ENCODE assay signal across 20 cellular contexts in genomic region chr6:52508261-52508739, GRCh38.
DNase-seq lines count a peak whose midpoint lies in the region; ATAC-seq and TF ChIP-seq lines count a peak whose summit lies in the region.
"Had no signal": no experiment of that assay in that cellular context is flagged by ENCODE, and none has a peak within 500 bp of the region (broad histone marks: within the 10 kb centered on the region; RNA-seq: fewer than 3 reads in every experiment).

No MANE protein-coding gene starts in this region.

- H3K27ac ChIP-seq in MM.1S (ENCODE audit: low read length) (peak overlapping the region; percentile 9; the same call in 1 of the 2 replicates), colonic mucosa (no peak overlapping the region)
- H3K27ac ChIP-seq: ovary had no signal

- peaks cover 10% of the 10 kb centered on the region; the same call in 1 of the 2 replicates for H3K4me1 ChIP-seq in Caco-2
- 0 out of 2 replicates have a peak, but pooled peaks cover 2% of the 10 kb centered on the region for H3K4me1 ChIP-seq in MM.1S (ENCODE audit: low read length)
- H3K4me1 ChIP-seq in colonic mucosa, result peaks cover 4% of the 10 kb centered on the region

- intact Hi-C loops in Caco-2 (cut with micrococcal nuclease; ENCODE audit: unreplicated experiment) (no loop called here), colonic mucosa (cut with DNase I) (loop anchor here (5.0 to 10.0 kb wide), 2 partner anchors 86 to 157 kb away; partner anchors contain the start of gene EFHC1)

- CTCF ChIA-PET in Caco-2 (lab: Charles Lee), result no interaction called here

- peaks cover 23% of the 10 kb centered on the region; the same call in 1 of the 2 replicates for H3F3A ChIP-seq in MM.1S (ENCODE audit: insufficient read depth, low read length)

- H3K27me3 Mint-ChIP-seq in Caco-2 (ENCODE audit: insufficient read depth, unreplicated experiment), result no peaks in the 10 kb centered on the region
- H3K27me3 Mint-ChIP-seq in endothelial cell (ENCODE audit: unreplicated experiment), result peaks cover 8% of the 10 kb centered on the region
- H3K27me3 Mint-ChIP-seq in stimulated activated naive B cell treated with anti-CD40 and anti-IgM and Interleukin-4, amounts not matched to agents 10 μg/mL and 1 μg/mL and 100 μg/mL, for 72 hours, result no peaks in the 10 kb centered on the region
- H3K27me3 Mint-ChIP-seq: activated naive CD4-positive, alpha-beta T cell treated with anti-CD3 and anti-CD28 coated beads, Interleukin-2, amount 10 ng/mL, durations not matched to agents 7 days and 5 days; natural killer cell treated with Interleukin-12 subunit alpha and Interleukin-12 subunit beta and Interleukin-15 and Interleukin-18, amount 100 ng/mL, for 72 hours; stimulated activated naive CD8-positive, alpha-beta T cell treated with anti-CD3 and anti-CD28 coated beads, Interleukin-15, amount 100 ng/mL, for 72 hours had no signal

- H2AFZ ChIP-seq in MM.1S (ENCODE audit: low read length), result no peak overlapping the region

- POLR2A ChIA-PET in Caco-2 (lab: Charles Lee), result no interaction called here

- H3K27ac Mint-ChIP-seq in Caco-2 (ENCODE audit: unreplicated experiment) (peak overlapping the region; percentile 61), endothelial cell (ENCODE audit: unreplicated experiment) (no peak overlapping the region)
- H3K27ac Mint-ChIP-seq in stimulated activated naive B cell treated with anti-CD40 and anti-IgM and Interleukin-4, amounts not matched to agents 10 μg/mL and 1 μg/mL and 100 μg/mL, for 72 hours, result peak overlapping the region; percentile 32
- H3K27ac Mint-ChIP-seq: activated naive CD4-positive, alpha-beta T cell treated with anti-CD3 and anti-CD28 coated beads, Interleukin-2, amount 10 ng/mL, durations not matched to agents 7 days and 5 days had no signal

- peaks cover 73% of the 10 kb centered on the region for H3K36me3 Mint-ChIP-seq in Caco-2 (ENCODE audit: insufficient read depth, unreplicated experiment)
- H3K36me3 Mint-ChIP-seq in endothelial cell (ENCODE audit: low read depth, unreplicated experiment), result peaks cover 33% of the 10 kb centered on the region
- peaks cover 18 to 35% of the 10 kb centered on the region in 2 donors for H3K36me3 Mint-ChIP-seq in stimulated activated naive B cell treated with anti-CD40 and anti-IgM and Interleukin-4, amounts not matched to agents 10 μg/mL and 1 μg/mL and 100 μg/mL, for 72 hours
- H3K36me3 Mint-ChIP-seq: activated naive CD4-positive, alpha-beta T cell treated with anti-CD3 and anti-CD28 coated beads, Interleukin-2, amount 10 ng/mL, durations not matched to agents 7 days and 5 days; natural killer cell treated with Interleukin-12 subunit alpha and Interleukin-12 subunit beta and Interleukin-15 and Interleukin-18, amount 100 ng/mL, for 72 hours had no signal

- H3K9me2 ChIP-seq in MM.1S (replicated peaks; ENCODE audit: insufficient read depth, low read length), result no peaks in the 10 kb centered on the region

- no TSS peak for BruUV-seq in Caco-2 (replicated peaks; lab: Mats Ljungman, UMichigan)

- no peak overlapping the region for H3K4me3 Mint-ChIP-seq in Caco-2 (ENCODE audit: unreplicated experiment)
- peak overlapping the region; percentile 27 for H3K4me3 Mint-ChIP-seq in endothelial cell (ENCODE audit: unreplicated experiment)
- H3K4me3 Mint-ChIP-seq in stimulated activated naive B cell treated with anti-CD40 and anti-IgM and Interleukin-4, amounts not matched to agents 10 μg/mL and 1 μg/mL and 100 μg/mL, for 72 hours, result no peak overlapping the region
- H3K4me3 Mint-ChIP-seq: activated naive CD4-positive, alpha-beta T cell treated with anti-CD3 and anti-CD28 coated beads, Interleukin-2, amount 10 ng/mL, durations not matched to agents 7 days and 5 days; natural killer cell treated with Interleukin-12 subunit alpha and Interleukin-12 subunit beta and Interleukin-15 and Interleukin-18, amount 100 ng/mL, for 72 hours; stimulated activated naive CD8-positive, alpha-beta T cell treated with anti-CD3 and anti-CD28 coated beads, Interleukin-15, amount 100 ng/mL, for 72 hours had no signal

- H3K79me2 ChIP-seq in MM.1S (ENCODE audit: low read length), result peaks cover 93% of the 10 kb centered on the region

- DNase-seq in Caco-2 (no peak), MM.1S (no peak), endothelial cell (ENCODE audit: low spot score) (no peak), NCI-H524 (lab: John Stamatoyannopoulos, UW) (no peak), colonic mucosa (no peak)
- no peak for DNase-seq in stimulated activated naive B cell treated with anti-CD40 and anti-IgM and Interleukin-4, amounts not matched to agents 10 μg/mL and 1 μg/mL and 100 μg/mL, for 72 hours
- DNase-seq in activated CD4-positive, alpha-beta T cell treated with anti-CD3 and anti-CD28 coated beads for 4 hours, result no peak
- DNase-seq: activated CD4-positive, CD25-positive, alpha-beta regulatory T cell; activated naive CD4-positive, alpha-beta T cell treated with anti-CD3 and anti-CD28 coated beads, Interleukin-2, amount 10 ng/mL, durations not matched to agents 7 days and 5 days; hypothalamus; mucosa of descending colon; NCI-H1092; NCI-H1694; ovary; retina; stimulated activated naive CD8-positive, alpha-beta T cell treated with anti-CD3 and anti-CD28 coated beads, Interleukin-15, amount 100 ng/mL, for 72 hours; uterus had no signal

- H3K9ac ChIP-seq in MM.1S (ENCODE audit: low read length) (no peak overlapping the region), colonic mucosa (ENCODE audit: low read depth in 2 of 2, low read length in 2 of 2) (no peak overlapping the region)

- H3K36me3 ChIP-seq in Caco-2 (ENCODE audit: control insufficient read depth, insufficient read depth, low read length), result peaks cover 4% of the 10 kb centered on the region; the same call in 1 of the 2 replicates
- peaks cover 55% of the 10 kb centered on the region for H3K36me3 ChIP-seq in MM.1S (replicated peaks; ENCODE audit: insufficient read depth, low read length)
- no peaks in the 10 kb centered on the region for H3K36me3 ChIP-seq in colonic mucosa
- H3K36me3 ChIP-seq: breast epithelium, ovary, uterus had no signal

- H3K9me3 ChIP-seq in Caco-2, result no peaks in the 10 kb centered on the region
- H3K9me3 ChIP-seq in MM.1S (replicated peaks; ENCODE audit: insufficient read depth, low read length), result no peaks in the 10 kb centered on the region
- H3K9me3 ChIP-seq in colonic mucosa, result no peaks in the 10 kb centered on the region
- H3K9me3 ChIP-seq: breast epithelium, mucosa of descending colon, ovary, uterus had no signal

- H3K4me1 Mint-ChIP-seq in Caco-2 (ENCODE audit: low read depth, unreplicated experiment), result peaks cover 2% of the 10 kb centered on the region
- H3K4me1 Mint-ChIP-seq in endothelial cell (ENCODE audit: unreplicated experiment), result peaks cover 19% of the 10 kb centered on the region
- H3K4me1 Mint-ChIP-seq in stimulated activated naive B cell treated with anti-CD40 and anti-IgM and Interleukin-4, amounts not matched to agents 10 μg/mL and 1 μg/mL and 100 μg/mL, for 72 hours, result no peaks in the 10 kb centered on the region
- H3K4me1 Mint-ChIP-seq: activated naive CD4-positive, alpha-beta T cell treated with anti-CD3 and anti-CD28 coated beads, Interleukin-2, amount 10 ng/mL, durations not matched to agents 7 days and 5 days; stimulated activated naive CD8-positive, alpha-beta T cell treated with anti-CD3 and anti-CD28 coated beads, Interleukin-15, amount 100 ng/mL, for 72 hours had no signal

- H3K4me3 ChIP-seq in Caco-2 (ENCODE audit: low read depth, low read length) (no peak overlapping the region), MM.1S (ENCODE audit: low read length) (no peak overlapping the region), colonic mucosa (no peak overlapping the region)
- H3K4me3 ChIP-seq: breast epithelium, mucosa of descending colon, ovary, smooth muscle cell, uterus had no signal

- TF ChIP-seq CTCF in Caco-2 (IDR thresholded peaks at IDR 0.05; ENCODE audit: insufficient read depth in 1 of 2, low read depth in 1 of 2, low read length in 1 of 2, severe bottlenecking in 1 of 2, unreplicated experiment in 1 of 2) (no peak), MM.1S (IDR thresholded peaks at IDR 0.05; ENCODE audit: low read length) (no peak), endothelial cell (IDR thresholded peaks at IDR 0.05; ENCODE audit: unreplicated experiment) (no peak), colonic mucosa (IDR thresholded peaks at IDR 0.05) (no peak)

- no peaks in the 10 kb centered on the region for H3K9me3 Mint-ChIP-seq in Caco-2 (ENCODE audit: unreplicated experiment)
- H3K9me3 Mint-ChIP-seq in endothelial cell (ENCODE audit: unreplicated experiment), result no peaks in the 10 kb centered on the region
- H3K9me3 Mint-ChIP-seq in stimulated activated naive B cell treated with anti-CD40 and anti-IgM and Interleukin-4, amounts not matched to agents 10 μg/mL and 1 μg/mL and 100 μg/mL, for 72 hours, result no peaks in the 10 kb centered on the region
- H3K9me3 Mint-ChIP-seq: activated naive CD4-positive, alpha-beta T cell treated with anti-CD3 and anti-CD28 coated beads, Interleukin-2, amount 10 ng/mL, durations not matched to agents 7 days and 5 days; natural killer cell treated with Interleukin-12 subunit alpha and Interleukin-12 subunit beta and Interleukin-15 and Interleukin-18, amount 100 ng/mL, for 72 hours; stimulated activated naive CD8-positive, alpha-beta T cell treated with anti-CD3 and anti-CD28 coated beads, Interleukin-15, amount 100 ng/mL, for 72 hours had no signal

- no peaks in the 10 kb centered on the region for H4K20me1 ChIP-seq in MM.1S (ENCODE audit: insufficient read depth, low read length)

- ATAC-seq in stimulated activated naive B cell treated with anti-CD40 and anti-IgM and Interleukin-4, amounts not matched to agents 10 μg/mL and 1 μg/mL and 100 μg/mL, for 72 hours (replicated peaks), result no peak
- ATAC-seq: mucosa of descending colon; natural killer cell treated with Interleukin-12 subunit alpha and Interleukin-12 subunit beta and Interleukin-15 and Interleukin-18, amount 100 ng/mL, for 72 hours; stimulated activated naive CD8-positive, alpha-beta T cell treated with anti-CD3 and anti-CD28 coated beads, Interleukin-15, amount 100 ng/mL, for 72 hours had no signal

- no peak overlapping the region for H3K4me2 ChIP-seq in MM.1S (ENCODE audit: low read depth, low read length)
- H3K4me2 ChIP-seq: smooth muscle cell had no signal

- H3K27me3 ChIP-seq in Caco-2 (replicated peaks; ENCODE audit: control insufficient read depth, insufficient read depth, low read length), result no peaks in the 10 kb centered on the region
- no peaks in the 10 kb centered on the region for H3K27me3 ChIP-seq in MM.1S (replicated peaks; ENCODE audit: insufficient read depth, low read length)
- no peaks in the 10 kb centered on the region for H3K27me3 ChIP-seq in colonic mucosa
- H3K27me3 ChIP-seq: breast epithelium, ovary, uterus had no signal
